15 cellular contexts compared by ENCODE assay signal in the genomic region with DNA sequence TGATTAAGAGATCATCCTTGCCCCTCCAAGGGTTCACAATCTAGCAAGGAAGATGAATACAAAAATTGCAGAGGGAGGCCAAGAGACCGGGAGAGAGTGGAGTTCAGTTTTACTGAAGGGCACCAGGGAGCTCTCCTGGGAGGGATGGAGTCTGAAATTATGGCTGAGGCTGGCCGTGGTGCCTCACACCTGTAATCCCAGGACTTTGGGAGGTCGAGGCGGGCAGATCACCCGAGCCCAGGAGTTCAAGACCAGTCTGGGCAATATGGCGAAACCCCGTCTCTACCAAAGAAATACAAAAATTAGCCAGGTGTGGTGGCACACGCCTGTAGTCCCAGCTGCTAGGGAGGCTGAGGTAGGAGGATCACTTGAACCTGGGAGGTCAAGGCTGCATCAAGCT.
"Had no signal": no experiment of that assay in that cellular context is flagged by ENCODE, and none has a peak within 500 bp of the region (broad histone marks: within the 10 kb centered on the region; RNA-seq: fewer than 3 reads in every experiment).

No MANE protein-coding gene starts in this region.

- H3K4me1 ChIP-seq: foreskin keratinocyte, pancreas, upper lobe of right lung had no signal

- H3K9me3 Mint-ChIP-seq: activated T-cell treated with anti-CD3 and anti-CD28 coated beads, Interleukin-2, amount 50 U/mL, for 4 hours had no signal

- H3K9me3 ChIP-seq: pancreas, stomach, thoracic aorta, upper lobe of right lung had no signal

- FAIRE-seq: endothelial cell of umbilical vein, pancreas had no signal

- H3K36me3 ChIP-seq: pancreas, stomach, thoracic aorta, upper lobe of right lung had no signal

- H3K27me3 ChIP-seq: pancreas had no signal

- H3K27ac ChIP-seq: coronary artery, foreskin keratinocyte, pancreas, stomach, thoracic aorta, upper lobe of right lung had no signal

- H3K4me3 ChIP-seq: coronary artery, pancreas, stomach, thoracic aorta, upper lobe of right lung had no signal

- ATAC-seq: foreskin keratinocyte had no signal

- DNase-seq: activated CD8-positive, alpha-beta memory T cell treated with anti-CD3 and anti-CD28 coated beads, Interleukin-2, amount 10 ng/mL, durations not matched to agents 7 days and 5 days; activated T-cell treated with anti-CD3 and anti-CD28 coated beads, Interleukin-2, amount 50 U/mL, for 4 hours; amniotic stem cell; central memory CD4-positive, alpha-beta T cell; effector CD4-positive, alpha-beta T cell; foreskin keratinocyte; glutamatergic neuron; hypothalamus; mesenchymal stem cell; pancreas; stomach; upper lobe of right lung had no signal
